In the genomic region with DNA sequence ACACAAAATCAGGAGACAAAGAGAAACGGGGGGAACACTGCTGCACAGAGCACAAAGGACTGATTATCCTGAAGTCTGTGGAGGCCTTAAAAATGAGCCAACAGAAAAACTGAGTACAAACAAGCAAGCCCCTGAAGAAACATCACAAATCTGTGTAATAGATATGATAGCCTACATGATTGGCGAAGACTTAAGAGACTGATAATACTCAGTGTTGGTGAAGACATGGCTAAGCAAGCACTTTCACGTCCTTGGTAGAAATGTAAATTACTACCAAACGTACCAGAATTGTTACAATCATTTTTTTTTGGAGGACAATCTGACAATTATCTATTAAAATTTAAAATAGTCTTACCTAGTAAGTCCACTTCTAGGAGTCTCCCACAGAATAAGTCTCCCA, we compare ENCODE assay signal across 38 cellular contexts.
"Had no signal": no experiment of that assay in that cellular context is flagged by ENCODE, and none has a peak within 500 bp of the region (broad histone marks: within the 10 kb centered on the region; RNA-seq: fewer than 3 reads in every experiment).

No MANE protein-coding gene starts in this region.

- H3K27me3 ChIP-seq: ascending aorta, cardiac muscle cell had no signal

- H3K36me3 Mint-ChIP-seq: activated CD4-positive, alpha-beta memory T cell treated with anti-CD3 and anti-CD28 coated beads for 36 hours; activated naive CD4-positive, alpha-beta T cell treated with anti-CD3 and anti-CD28 coated beads, Interleukin-2, amount 10 ng/mL, durations not matched to agents 7 days and 5 days; activated naive CD4-positive, alpha-beta T cell treated with anti-CD3 and anti-CD28 coated beads, Interleukin-2, amount 50 U/mL, for 24 hours; brain had no signal

- H3K4me1 Mint-ChIP-seq: activated naive CD4-positive, alpha-beta T cell treated with anti-CD3 and anti-CD28 coated beads, Interleukin-2, amount 10 ng/mL, durations not matched to agents 7 days and 5 days; activated naive CD4-positive, alpha-beta T cell treated with anti-CD3 and anti-CD28 coated beads, Interleukin-2, amount 50 U/mL, for 24 hours; activated naive CD8-positive, alpha-beta T cell treated with anti-CD3 and anti-CD28 coated beads, Interleukin-2, amount 10 ng/mL, durations not matched to agents 7 days and 5 days; central memory CD8-positive, alpha-beta T cell had no signal

- FAIRE-seq: bronchial epithelial cell, TTC549 had no signal

- H3K27me3 Mint-ChIP-seq: activated B cell treated with CpG ODN at 0.5 μM for 24 hours; activated CD4-positive, alpha-beta memory T cell treated with anti-CD3 and anti-CD28 coated beads for 36 hours; activated CD4-positive, alpha-beta T cell treated with anti-CD3 and anti-CD28 coated beads, Interleukin-2, amount 10 ng/mL, durations not matched to agents 24 days and 14 days; activated CD8-positive, alpha-beta T cell treated with anti-CD3 and anti-CD28 coated beads for 36 hours; activated naive CD4-positive, alpha-beta T cell treated with anti-CD3 and anti-CD28 coated beads, Interleukin-2, amount 50 U/mL, for 24 hours; activated naive CD8-positive, alpha-beta T cell; activated naive CD8-positive, alpha-beta T cell treated with anti-CD3 and anti-CD28 coated beads, Interleukin-2, amount 50 U/mL, for 24 hours; central memory CD8-positive, alpha-beta T cell had no signal

- H3K27ac ChIP-seq: ascending aorta, cardiac muscle cell, VCaP had no signal

- ATAC-seq: activated CD8-positive, alpha-beta T cell treated with anti-CD3 and anti-CD28 coated beads for 36 hours; activated naive CD8-positive, alpha-beta T cell treated with anti-CD3 and anti-CD28 coated beads, Interleukin-2, amount 50 U/mL, for 24 hours; activated T-cell treated with anti-CD3 and anti-CD28 coated beads, Interleukin-2, amount 50 U/mL, for 4 hours; activated T-cell treated with anti-CD3 and anti-CD28 coated beads, Interleukin-2, amount 50 U/mL, for 72 hours had no signal

- H3K36me3 ChIP-seq: ascending aorta, cardiac muscle cell had no signal

- H3K27ac Mint-ChIP-seq: activated B cell treated with CpG ODN at 0.5 μM for 24 hours; activated CD4-positive, alpha-beta memory T cell treated with anti-CD3 and anti-CD28 coated beads for 36 hours; activated CD4-positive, alpha-beta T cell treated with anti-CD3 and anti-CD28 coated beads, Interleukin-2, amount 10 ng/mL, durations not matched to agents 24 days and 14 days; activated CD8-positive, alpha-beta T cell treated with anti-CD3 and anti-CD28 coated beads for 36 hours; activated naive CD4-positive, alpha-beta T cell treated with anti-CD3 and anti-CD28 coated beads, Interleukin-2, amount 10 ng/mL, durations not matched to agents 7 days and 5 days; activated naive CD8-positive, alpha-beta T cell; activated naive CD8-positive, alpha-beta T cell treated with anti-CD3 and anti-CD28 coated beads, Interleukin-2, amount 10 ng/mL, durations not matched to agents 7 days and 5 days; activated naive CD8-positive, alpha-beta T cell treated with anti-CD3 and anti-CD28 coated beads, Interleukin-2, amount 50 U/mL, for 24 hours; activated T-helper 1 cell treated with anti-CD3 and anti-CD28 coated beads, Interleukin-12 subunit alpha, Interleukin-12 subunit beta, Interleukin-2, Interleukin-4 antibody, amounts not matched to agents 30 ng/mL and 10 ng/mL and 1 ng/mL, durations not matched to agents 14 hours and 24 hours and 36 hours; activated T-helper 2 cell treated with anti-CD3 and anti-CD28 coated beads, Interferon-gamma antibody, Interleukin-2, Interleukin-4, amounts not matched to agents 10 μg/mL and 5 μg/mL and 100 μg/mL, durations not matched to agents 14 hours and 24 hours and 36 hours; brain; T-helper 1 cell treated with Interleukin-12 subunit alpha and Interleukin-12 subunit beta and Interleukin-4 antibody, amounts not matched to agents 30 μg/mL and 1 μg/mL, for 36 hours; T-helper 2 cell treated with Interferon-gamma antibody and Interleukin-4, amounts not matched to agents 5 μg/mL and 100 μg/mL, for 36 hours had no signal

- DNase-seq: activated B cell treated with CpG ODN at 0.5 μM for 24 hours; activated CD4-positive, alpha-beta memory T cell treated with anti-CD3 and anti-CD28 coated beads for 36 hours; activated CD4-positive, alpha-beta T cell treated with anti-CD3 and anti-CD28 coated beads for 4 hours; activated CD4-positive, alpha-beta T cell treated with anti-CD3 and anti-CD28 coated beads, Interleukin-2, amount 10 ng/mL, durations not matched to agents 24 days and 14 days; activated CD4-positive, alpha-beta T cell treated with anti-CD3 and anti-CD28 coated beads, Interleukin-2, amount 50 U/mL, for 1 hour; activated CD4-positive, alpha-beta T cell treated with anti-CD3 and anti-CD28 coated beads, Interleukin-2, amount 50 U/mL, for 4 hours; activated CD4-positive, CD25-positive, alpha-beta regulatory T cell treated with anti-CD3 and anti-CD28 coated beads, Interleukin-2, amount 50 U/mL, for 72 hours; activated CD8-positive, alpha-beta memory T cell treated with anti-CD3 and anti-CD28 coated beads, Interleukin-2, amount 50 U/mL, for 4 hours; activated CD8-positive, alpha-beta T cell treated with anti-CD3 and anti-CD28 coated beads for 36 hours; activated effector memory CD4-positive, alpha-beta T cell treated with Interleukin-2 at 50 U/mL for 16 hours; activated gamma-delta T cell; activated naive CD4-positive, alpha-beta T cell treated with anti-CD3 and anti-CD28 coated beads, Interleukin-2, amount 10 ng/mL, durations not matched to agents 7 days and 5 days; activated naive CD4-positive, alpha-beta T cell treated with Interleukin-2 at 50 U/mL for 16 hours; activated naive CD8-positive, alpha-beta T cell treated with anti-CD3 and anti-CD28 coated beads, Interleukin-2, amount 10 ng/mL, durations not matched to agents 7 days and 5 days; activated naive CD8-positive, alpha-beta T cell treated with anti-CD3 and anti-CD28 coated beads, Interleukin-2, amount 50 U/mL, for 24 hours; activated T-cell treated with anti-CD3 and anti-CD28 coated beads for 4 hours; activated T-cell treated with anti-CD3 and anti-CD28 coated beads, Interleukin-2, amount 50 U/mL, for 1 hour; activated T-cell treated with anti-CD3 and anti-CD28 coated beads, Interleukin-2, amount 50 U/mL, for 4 hours; activated T-cell treated with anti-CD3 and anti-CD28 coated beads, Interleukin-2, amount 50 U/mL, for 72 hours; amygdala; anterior cingulate cortex; cerebellar nuclear complex; T-helper 1 cell; T-helper 2 cell; T-helper 9 cell had no signal

- H3K4me3 ChIP-seq: ascending aorta, cardiac muscle cell had no signal

- H3K9me3 Mint-ChIP-seq: activated CD8-positive, alpha-beta T cell treated with anti-CD3 and anti-CD28 coated beads for 36 hours; activated naive CD4-positive, alpha-beta T cell treated with anti-CD3 and anti-CD28 coated beads, Interleukin-2, amount 50 U/mL, for 24 hours; activated T-cell treated with anti-CD3 and anti-CD28 coated beads, Interleukin-2, amount 50 U/mL, for 4 hours; central memory CD8-positive, alpha-beta T cell had no signal

- H3K9me3 ChIP-seq: ascending aorta had no signal

- H3K4me3 Mint-ChIP-seq: activated B cell treated with CpG ODN at 0.5 μM for 24 hours; activated CD4-positive, alpha-beta memory T cell treated with anti-CD3 and anti-CD28 coated beads for 36 hours; activated CD4-positive, alpha-beta T cell treated with anti-CD3 and anti-CD28 coated beads, Interleukin-2, amount 10 ng/mL, durations not matched to agents 24 days and 14 days; activated CD8-positive, alpha-beta T cell treated with anti-CD3 and anti-CD28 coated beads for 36 hours; activated naive CD4-positive, alpha-beta T cell treated with anti-CD3 and anti-CD28 coated beads, Interleukin-2, amount 10 ng/mL, durations not matched to agents 7 days and 5 days; activated naive CD4-positive, alpha-beta T cell treated with anti-CD3 and anti-CD28 coated beads, Interleukin-2, amount 50 U/mL, for 24 hours; activated naive CD8-positive, alpha-beta T cell; activated naive CD8-positive, alpha-beta T cell treated with anti-CD3 and anti-CD28 coated beads, Interleukin-2, amount 10 ng/mL, durations not matched to agents 7 days and 5 days; activated naive CD8-positive, alpha-beta T cell treated with anti-CD3 and anti-CD28 coated beads, Interleukin-2, amount 50 U/mL, for 24 hours; activated T-cell treated with anti-CD3 and anti-CD28 coated beads, Interleukin-2, amount 50 U/mL, for 4 hours; activated T-cell treated with anti-CD3 and anti-CD28 coated beads, Interleukin-2, amount 50 U/mL, for 72 hours; activated T-helper 1 cell treated with anti-CD3 and anti-CD28 coated beads, Interleukin-12 subunit alpha, Interleukin-12 subunit beta, Interleukin-2, Interleukin-4 antibody, amounts not matched to agents 30 ng/mL and 10 ng/mL and 1 ng/mL, durations not matched to agents 14 hours and 24 hours and 36 hours; brain; central memory CD8-positive, alpha-beta T cell; T-helper 1 cell treated with Interleukin-12 subunit alpha and Interleukin-12 subunit beta and Interleukin-4 antibody, amounts not matched to agents 30 μg/mL and 1 μg/mL, for 36 hours; T-helper 2 cell treated with Interferon-gamma antibody and Interleukin-4, amounts not matched to agents 5 μg/mL and 100 μg/mL, for 36 hours had no signal
